ENCODE assay signal across 1 cellular context in the genomic region with DNA sequence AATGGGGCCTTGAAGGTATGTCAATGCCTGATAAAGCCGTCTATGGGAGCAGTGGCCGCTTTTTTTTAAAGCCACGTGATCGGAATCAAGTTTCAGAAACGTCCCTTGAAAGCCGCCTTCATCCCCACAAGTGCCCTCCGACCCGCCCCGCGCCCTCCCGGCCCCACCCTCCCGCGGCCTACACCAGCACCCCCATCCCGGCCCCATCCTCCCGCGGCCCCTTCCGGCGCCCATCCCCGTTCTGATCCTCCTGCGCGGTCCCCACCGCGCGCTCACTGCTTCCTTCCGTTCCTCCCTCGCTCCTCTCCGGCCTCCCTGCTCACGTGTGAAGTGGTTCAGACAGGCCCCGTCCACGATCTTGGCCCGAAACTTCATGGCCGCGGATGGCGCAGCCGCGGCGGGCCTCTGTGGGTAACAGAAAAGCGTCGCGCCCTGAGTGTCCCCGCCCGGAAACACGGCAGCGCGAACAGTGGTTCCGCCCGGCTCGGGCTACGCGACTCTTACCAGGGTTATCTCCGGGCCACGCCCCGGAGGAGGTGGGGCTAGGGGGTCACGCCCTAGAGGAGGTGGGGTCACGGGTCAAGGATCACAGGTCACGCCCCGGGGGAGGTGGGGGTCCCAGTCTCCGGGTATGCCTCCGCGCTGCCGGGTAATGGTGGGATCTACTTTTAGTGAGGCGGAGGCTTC.
TF ChIP-seq lines count a peak whose summit lies in the region.

HUS1 (minus strand) TSS at position 471 of the 687 bp plus-strand sequence; CDS start at position 375, 96 bp downstream.

TF ChIP-seq in HepG2, 621 proteins besides CTCF, POLR2A, EP300 and RAD21 (continued from another document and continues in another):
- TF ChIP-seq, protein P1, sequence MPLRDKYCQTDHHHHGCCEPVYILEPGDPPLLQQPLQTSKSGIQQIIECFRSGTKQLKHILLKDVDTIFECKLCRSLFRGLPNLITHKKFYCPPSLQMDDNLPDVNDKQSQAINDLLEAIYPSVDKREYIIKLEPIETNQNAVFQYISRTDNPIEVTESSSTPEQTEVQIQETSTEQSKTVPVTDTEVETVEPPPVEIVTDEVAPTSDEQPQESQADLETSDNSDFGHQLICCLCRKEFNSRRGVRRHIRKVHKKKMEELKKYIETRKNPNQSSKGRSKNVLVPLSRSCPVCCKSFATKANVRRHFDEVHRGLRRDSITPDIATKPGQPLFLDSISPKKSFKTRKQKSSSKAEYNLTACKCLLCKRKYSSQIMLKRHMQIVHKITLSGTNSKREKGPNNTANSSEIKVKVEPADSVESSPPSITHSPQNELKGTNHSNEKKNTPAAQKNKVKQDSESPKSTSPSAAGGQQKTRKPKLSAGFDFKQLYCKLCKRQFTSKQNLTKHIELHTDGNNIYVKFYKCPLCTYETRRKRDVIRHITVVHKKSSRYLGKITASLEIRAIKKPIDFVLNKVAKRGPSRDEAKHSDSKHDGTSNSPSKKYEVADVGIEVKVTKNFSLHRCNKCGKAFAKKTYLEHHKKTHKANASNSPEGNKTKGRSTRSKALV (CRISPR knock-in tag; IDR thresholded peaks at IDR 0.05): 0 out of 2 replicates have a peak, but pooled peaks have one; percentile 54
- no peak for TF ChIP-seq ZBTB42 (CRISPR knock-in tag; IDR thresholded peaks at IDR 0.05)
- peak; percentile 61; the same call in 1 of the 2 replicates for TF ChIP-seq ZNF598 (CRISPR knock-in tag; IDR thresholded peaks at IDR 0.05; ENCODE audit: borderline replicate concordance)
- TF ChIP-seq, protein P2, sequence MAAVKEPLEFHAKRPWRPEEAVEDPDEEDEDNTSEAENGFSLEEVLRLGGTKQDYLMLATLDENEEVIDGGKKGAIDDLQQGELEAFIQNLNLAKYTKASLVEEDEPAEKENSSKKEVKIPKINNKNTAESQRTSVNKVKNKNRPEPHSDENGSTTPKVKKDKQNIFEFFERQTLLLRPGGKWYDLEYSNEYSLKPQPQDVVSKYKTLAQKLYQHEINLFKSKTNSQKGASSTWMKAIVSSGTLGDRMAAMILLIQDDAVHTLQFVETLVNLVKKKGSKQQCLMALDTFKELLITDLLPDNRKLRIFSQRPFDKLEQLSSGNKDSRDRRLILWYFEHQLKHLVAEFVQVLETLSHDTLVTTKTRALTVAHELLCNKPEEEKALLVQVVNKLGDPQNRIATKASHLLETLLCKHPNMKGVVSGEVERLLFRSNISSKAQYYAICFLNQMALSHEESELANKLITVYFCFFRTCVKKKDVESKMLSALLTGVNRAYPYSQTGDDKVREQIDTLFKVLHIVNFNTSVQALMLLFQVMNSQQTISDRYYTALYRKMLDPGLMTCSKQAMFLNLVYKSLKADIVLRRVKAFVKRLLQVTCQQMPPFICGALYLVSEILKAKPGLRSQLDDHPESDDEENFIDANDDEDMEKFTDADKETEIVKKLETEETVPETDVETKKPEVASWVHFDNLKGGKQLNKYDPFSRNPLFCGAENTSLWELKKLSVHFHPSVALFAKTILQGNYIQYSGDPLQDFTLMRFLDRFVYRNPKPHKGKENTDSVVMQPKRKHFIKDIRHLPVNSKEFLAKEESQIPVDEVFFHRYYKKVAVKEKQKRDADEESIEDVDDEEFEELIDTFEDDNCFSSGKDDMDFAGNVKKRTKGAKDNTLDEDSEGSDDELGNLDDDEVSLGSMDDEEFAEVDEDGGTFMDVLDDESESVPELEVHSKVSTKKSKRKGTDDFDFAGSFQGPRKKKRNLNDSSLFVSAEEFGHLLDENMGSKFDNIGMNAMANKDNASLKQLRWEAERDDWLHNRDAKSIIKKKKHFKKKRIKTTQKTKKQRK (IDR thresholded peaks at IDR 0.05; ENCODE audit: low read length): no peak
- TF ChIP-seq, protein P3, sequence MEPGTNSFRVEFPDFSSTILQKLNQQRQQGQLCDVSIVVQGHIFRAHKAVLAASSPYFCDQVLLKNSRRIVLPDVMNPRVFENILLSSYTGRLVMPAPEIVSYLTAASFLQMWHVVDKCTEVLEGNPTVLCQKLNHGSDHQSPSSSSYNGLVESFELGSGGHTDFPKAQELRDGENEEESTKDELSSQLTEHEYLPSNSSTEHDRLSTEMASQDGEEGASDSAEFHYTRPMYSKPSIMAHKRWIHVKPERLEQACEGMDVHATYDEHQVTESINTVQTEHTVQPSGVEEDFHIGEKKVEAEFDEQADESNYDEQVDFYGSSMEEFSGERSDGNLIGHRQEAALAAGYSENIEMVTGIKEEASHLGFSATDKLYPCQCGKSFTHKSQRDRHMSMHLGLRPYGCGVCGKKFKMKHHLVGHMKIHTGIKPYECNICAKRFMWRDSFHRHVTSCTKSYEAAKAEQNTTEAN (CRISPR knock-in tag; conservative IDR thresholded peaks at IDR 0.05): peak; percentile 36; the same call in 1 of the 2 replicates
- TF ChIP-seq RAD51 (IDR thresholded peaks at IDR 0.05; ENCODE audit: borderline replicate concordance): no peak
- TF ChIP-seq PLRG1 (conservative IDR thresholded peaks at IDR 0.05): no peak
- peak; percentile 59; the same call in 1 of the 2 replicates for TF ChIP-seq HMG20A (CRISPR knock-in tag; IDR thresholded peaks at IDR 0.05; ENCODE audit: borderline replicate concordance)
- TF ChIP-seq ZNF33A (CRISPR knock-in tag; IDR thresholded peaks at IDR 0.05; ENCODE audit: borderline replicate concordance): 0 out of 2 replicates have a peak, but pooled peaks have one; percentile 79
- 0 out of 2 replicates have a peak, but pooled peaks have one; percentile 50 for TF ChIP-seq ZFYVE20 (CRISPR knock-in tag; IDR thresholded peaks at IDR 0.05; ENCODE audit: borderline replicate concordance, low read depth)
- TF ChIP-seq SRSF4 (IDR thresholded peaks at IDR 0.05; ENCODE audit: low read depth, low read length, poor library complexity, severe bottlenecking): no peak
- TF ChIP-seq ZNF335 (CRISPR knock-in tag; IDR thresholded peaks at IDR 0.05): no peak
- TF ChIP-seq, protein P4, sequence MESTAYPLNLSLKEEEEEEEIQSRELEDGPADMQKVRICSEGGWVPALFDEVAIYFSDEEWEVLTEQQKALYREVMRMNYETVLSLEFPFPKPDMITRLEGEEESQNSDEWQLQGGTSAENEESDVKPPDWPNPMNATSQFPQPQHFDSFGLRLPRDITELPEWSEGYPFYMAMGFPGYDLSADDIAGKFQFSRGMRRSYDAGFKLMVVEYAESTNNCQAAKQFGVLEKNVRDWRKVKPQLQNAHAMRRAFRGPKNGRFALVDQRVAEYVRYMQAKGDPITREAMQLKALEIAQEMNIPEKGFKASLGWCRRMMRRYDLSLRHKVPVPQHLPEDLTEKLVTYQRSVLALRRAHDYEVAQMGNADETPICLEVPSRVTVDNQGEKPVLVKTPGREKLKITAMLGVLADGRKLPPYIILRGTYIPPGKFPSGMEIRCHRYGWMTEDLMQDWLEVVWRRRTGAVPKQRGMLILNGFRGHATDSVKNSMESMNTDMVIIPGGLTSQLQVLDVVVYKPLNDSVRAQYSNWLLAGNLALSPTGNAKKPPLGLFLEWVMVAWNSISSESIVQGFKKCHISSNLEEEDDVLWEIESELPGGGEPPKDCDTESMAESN (CRISPR knock-in tag; conservative IDR thresholded peaks at IDR 0.05): peak; percentile 89
- TF ChIP-seq, protein P5, sequence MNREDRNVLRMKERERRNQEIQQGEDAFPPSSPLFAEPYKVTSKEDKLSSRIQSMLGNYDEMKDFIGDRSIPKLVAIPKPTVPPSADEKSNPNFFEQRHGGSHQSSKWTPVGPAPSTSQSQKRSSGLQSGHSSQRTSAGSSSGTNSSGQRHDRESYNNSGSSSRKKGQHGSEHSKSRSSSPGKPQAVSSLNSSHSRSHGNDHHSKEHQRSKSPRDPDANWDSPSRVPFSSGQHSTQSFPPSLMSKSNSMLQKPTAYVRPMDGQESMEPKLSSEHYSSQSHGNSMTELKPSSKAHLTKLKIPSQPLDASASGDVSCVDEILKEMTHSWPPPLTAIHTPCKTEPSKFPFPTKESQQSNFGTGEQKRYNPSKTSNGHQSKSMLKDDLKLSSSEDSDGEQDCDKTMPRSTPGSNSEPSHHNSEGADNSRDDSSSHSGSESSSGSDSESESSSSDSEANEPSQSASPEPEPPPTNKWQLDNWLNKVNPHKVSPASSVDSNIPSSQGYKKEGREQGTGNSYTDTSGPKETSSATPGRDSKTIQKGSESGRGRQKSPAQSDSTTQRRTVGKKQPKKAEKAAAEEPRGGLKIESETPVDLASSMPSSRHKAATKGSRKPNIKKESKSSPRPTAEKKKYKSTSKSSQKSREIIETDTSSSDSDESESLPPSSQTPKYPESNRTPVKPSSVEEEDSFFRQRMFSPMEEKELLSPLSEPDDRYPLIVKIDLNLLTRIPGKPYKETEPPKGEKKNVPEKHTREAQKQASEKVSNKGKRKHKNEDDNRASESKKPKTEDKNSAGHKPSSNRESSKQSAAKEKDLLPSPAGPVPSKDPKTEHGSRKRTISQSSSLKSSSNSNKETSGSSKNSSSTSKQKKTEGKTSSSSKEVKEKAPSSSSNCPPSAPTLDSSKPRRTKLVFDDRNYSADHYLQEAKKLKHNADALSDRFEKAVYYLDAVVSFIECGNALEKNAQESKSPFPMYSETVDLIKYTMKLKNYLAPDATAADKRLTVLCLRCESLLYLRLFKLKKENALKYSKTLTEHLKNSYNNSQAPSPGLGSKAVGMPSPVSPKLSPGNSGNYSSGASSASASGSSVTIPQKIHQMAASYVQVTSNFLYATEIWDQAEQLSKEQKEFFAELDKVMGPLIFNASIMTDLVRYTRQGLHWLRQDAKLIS (CRISPR knock-in tag; IDR thresholded peaks at IDR 0.05): 0 out of 2 replicates have a peak, but pooled peaks have one; percentile 44
- TF ChIP-seq UBTF (CRISPR knock-in tag; IDR thresholded peaks at IDR 0.05): peak; percentile 90
- no peak for TF ChIP-seq JUNB (CRISPR knock-in tag; IDR thresholded peaks at IDR 0.05; ENCODE audit: borderline replicate concordance)
- peak; percentile 60; the same call in 1 of the 2 replicates for TF ChIP-seq ZNF333 (CRISPR knock-in tag; IDR thresholded peaks at IDR 0.05; ENCODE audit: borderline replicate concordance)
- TF ChIP-seq NCOA2 (CRISPR knock-in tag; IDR thresholded peaks at IDR 0.05): peak; percentile 61
- TF ChIP-seq ZNF572 (CRISPR knock-in tag; IDR thresholded peaks at IDR 0.05): 0 out of 2 replicates have a peak, but pooled peaks have one; percentile 52
- TF ChIP-seq, protein P6, sequence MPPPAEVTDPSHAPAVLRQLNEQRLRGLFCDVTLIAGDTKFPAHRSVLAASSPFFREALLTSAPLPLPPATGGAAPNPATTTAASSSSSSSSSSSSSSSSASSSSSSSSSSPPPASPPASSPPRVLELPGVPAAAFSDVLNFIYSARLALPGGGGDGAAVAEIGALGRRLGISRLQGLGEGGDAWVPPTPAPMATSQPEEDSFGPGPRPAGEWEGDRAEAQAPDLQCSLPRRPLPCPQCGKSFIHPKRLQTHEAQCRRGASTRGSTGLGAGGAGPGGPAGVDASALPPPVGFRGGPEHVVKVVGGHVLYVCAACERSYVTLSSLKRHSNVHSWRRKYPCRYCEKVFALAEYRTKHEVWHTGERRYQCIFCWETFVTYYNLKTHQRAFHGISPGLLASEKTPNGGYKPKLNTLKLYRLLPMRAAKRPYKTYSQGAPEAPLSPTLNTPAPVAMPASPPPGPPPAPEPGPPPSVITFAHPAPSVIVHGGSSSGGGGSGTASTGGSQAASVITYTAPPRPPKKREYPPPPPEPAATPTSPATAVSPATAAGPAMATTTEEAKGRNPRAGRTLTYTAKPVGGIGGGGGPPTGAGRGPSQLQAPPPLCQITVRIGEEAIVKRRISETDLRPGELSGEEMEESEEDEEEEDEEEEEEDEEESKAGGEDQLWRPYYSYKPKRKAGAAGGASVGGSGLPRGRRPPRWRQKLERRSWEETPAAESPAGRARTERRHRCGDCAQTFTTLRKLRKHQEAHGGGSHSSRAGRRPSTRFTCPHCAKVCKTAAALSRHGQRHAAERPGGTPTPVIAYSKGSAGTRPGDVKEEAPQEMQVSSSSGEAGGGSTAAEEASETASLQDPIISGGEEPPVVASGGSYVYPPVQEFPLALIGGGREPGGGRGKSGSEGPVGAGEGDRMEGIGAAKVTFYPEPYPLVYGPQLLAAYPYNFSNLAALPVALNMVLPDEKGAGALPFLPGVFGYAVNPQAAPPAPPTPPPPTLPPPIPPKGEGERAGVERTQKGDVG (CRISPR knock-in tag; IDR thresholded peaks at IDR 0.05; ENCODE audit: borderline replicate concordance): no peak
- TF ChIP-seq ZNF24 (IDR thresholded peaks at IDR 0.05): no peak
- TF ChIP-seq, protein P7, sequence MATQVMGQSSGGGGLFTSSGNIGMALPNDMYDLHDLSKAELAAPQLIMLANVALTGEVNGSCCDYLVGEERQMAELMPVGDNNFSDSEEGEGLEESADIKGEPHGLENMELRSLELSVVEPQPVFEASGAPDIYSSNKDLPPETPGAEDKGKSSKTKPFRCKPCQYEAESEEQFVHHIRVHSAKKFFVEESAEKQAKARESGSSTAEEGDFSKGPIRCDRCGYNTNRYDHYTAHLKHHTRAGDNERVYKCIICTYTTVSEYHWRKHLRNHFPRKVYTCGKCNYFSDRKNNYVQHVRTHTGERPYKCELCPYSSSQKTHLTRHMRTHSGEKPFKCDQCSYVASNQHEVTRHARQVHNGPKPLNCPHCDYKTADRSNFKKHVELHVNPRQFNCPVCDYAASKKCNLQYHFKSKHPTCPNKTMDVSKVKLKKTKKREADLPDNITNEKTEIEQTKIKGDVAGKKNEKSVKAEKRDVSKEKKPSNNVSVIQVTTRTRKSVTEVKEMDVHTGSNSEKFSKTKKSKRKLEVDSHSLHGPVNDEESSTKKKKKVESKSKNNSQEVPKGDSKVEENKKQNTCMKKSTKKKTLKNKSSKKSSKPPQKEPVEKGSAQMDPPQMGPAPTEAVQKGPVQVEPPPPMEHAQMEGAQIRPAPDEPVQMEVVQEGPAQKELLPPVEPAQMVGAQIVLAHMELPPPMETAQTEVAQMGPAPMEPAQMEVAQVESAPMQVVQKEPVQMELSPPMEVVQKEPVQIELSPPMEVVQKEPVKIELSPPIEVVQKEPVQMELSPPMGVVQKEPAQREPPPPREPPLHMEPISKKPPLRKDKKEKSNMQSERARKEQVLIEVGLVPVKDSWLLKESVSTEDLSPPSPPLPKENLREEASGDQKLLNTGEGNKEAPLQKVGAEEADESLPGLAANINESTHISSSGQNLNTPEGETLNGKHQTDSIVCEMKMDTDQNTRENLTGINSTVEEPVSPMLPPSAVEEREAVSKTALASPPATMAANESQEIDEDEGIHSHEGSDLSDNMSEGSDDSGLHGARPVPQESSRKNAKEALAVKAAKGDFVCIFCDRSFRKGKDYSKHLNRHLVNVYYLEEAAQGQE (IDR thresholded peaks at IDR 0.05; ENCODE audit: borderline replicate concordance in 1 of 2, low read depth in 1 of 2, low read length in 2 of 2): peak in 1 of 2 experiments; percentile 75; a peak in 1 of 4 replicates
- TF ChIP-seq ZNF510 (CRISPR knock-in tag; IDR thresholded peaks at IDR 0.05; ENCODE audit: low read depth): peak; percentile 97
- TF ChIP-seq ZNF136 (CRISPR knock-in tag; IDR thresholded peaks at IDR 0.05; ENCODE audit: low read depth): no peak
